In the genomic region with DNA sequence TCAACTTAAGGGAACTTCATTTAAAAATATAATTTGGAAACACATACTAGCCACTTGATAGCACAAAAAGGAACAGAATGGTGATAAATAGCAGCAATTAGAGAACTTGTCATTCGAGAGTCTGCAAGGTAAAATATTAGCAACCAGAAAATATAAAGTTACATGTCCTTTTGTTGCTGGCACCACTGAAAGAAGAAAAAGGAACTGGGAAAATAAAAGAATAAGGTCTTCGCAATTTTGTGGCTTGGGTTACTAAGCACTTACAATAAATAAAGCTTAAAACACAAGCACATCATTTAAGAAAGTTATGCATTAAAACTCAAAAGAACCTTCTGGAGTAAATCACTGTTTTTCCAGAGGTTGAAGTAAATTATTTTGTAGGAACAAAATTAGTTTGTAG, we compare ENCODE assay signal across 32 cellular contexts.
"Had no signal": no experiment of that assay in that cellular context is flagged by ENCODE, and none has a peak within 500 bp of the region (broad histone marks: within the 10 kb centered on the region; RNA-seq: fewer than 3 reads in every experiment).

No MANE protein-coding gene starts in this region.

- FAIRE-seq: keratinocyte, pancreas, urothelium cell line had no signal

- H3K36me3 Mint-ChIP-seq: naive B cell; natural killer cell treated with Interleukin-12 subunit alpha and Interleukin-12 subunit beta and Interleukin-15 and Interleukin-18, amount 100 ng/mL, for 72 hours; stimulated activated effector memory CD8-positive, alpha-beta T cell treated with anti-CD3 and anti-CD28 coated beads, Interleukin-12 subunit alpha, Interleukin-12 subunit beta, amount 100 ng/mL, for 72 hours had no signal

- ATAC-seq: left cardiac atrium; left lung; lower lobe of right lung; natural killer cell treated with Interleukin-12 subunit alpha and Interleukin-12 subunit beta and Interleukin-15 and Interleukin-18, amount 100 ng/mL, for 72 hours; pancreas; right cardiac atrium; sciatic nerve; stimulated activated effector memory CD8-positive, alpha-beta T cell treated with anti-CD3 and anti-CD28 coated beads, Interleukin-12 subunit alpha, Interleukin-12 subunit beta, amount 100 ng/mL, for 72 hours; upper lobe of right lung had no signal

- H3K27me3 Mint-ChIP-seq: naive B cell; natural killer cell treated with Interleukin-12 subunit alpha and Interleukin-12 subunit beta and Interleukin-15 and Interleukin-18, amount 100 ng/mL, for 72 hours; stimulated activated naive CD8-positive, alpha-beta T cell treated with anti-CD3 and anti-CD28 coated beads, Interleukin-15, Interleukin-2, amounts not matched to agents 100 ng/mL and 50 ng/mL, for 24 hours had no signal

- DNase-seq: hippocampal formation; kidney glomerular epithelial cell; left cardiac atrium; left lung; lower lobe of right lung; mammary epithelial cell; mesenchymal stem cell; naive B cell; nucleus accumbens; pancreas; posterior cingulate gyrus; retina; right cardiac atrium; stimulated activated CD4-positive, alpha-beta T cell treated with anti-CD3 and anti-CD28 coated beads, Interleukin-12 subunit alpha, Interleukin-12 subunit beta, amount 100 ng/mL, for 4 hours; stimulated activated CD4-positive, alpha-beta T cell treated with anti-CD3 and anti-CD28 coated beads, Interleukin-15, amount 100 ng/mL, for 24 hours; stimulated activated CD4-positive, alpha-beta T cell treated with anti-CD3 and anti-CD28 coated beads, Interleukin-2, amount 100 ng/mL, for 24 hours; stimulated activated CD4-positive, alpha-beta T cell treated with anti-CD3 and anti-CD28 coated beads, Interleukin-4, amount 100 ng/mL, for 1 hour; stimulated activated naive CD4-positive, alpha-beta T cell; tibial artery; trophoblast cell; upper lobe of right lung had no signal

- H3K27ac Mint-ChIP-seq: naive B cell; natural killer cell treated with Interleukin-12 subunit alpha and Interleukin-12 subunit beta and Interleukin-15 and Interleukin-18, amount 100 ng/mL, for 72 hours; stimulated activated effector memory CD8-positive, alpha-beta T cell treated with anti-CD3 and anti-CD28 coated beads, Interleukin-12 subunit alpha, Interleukin-12 subunit beta, amount 100 ng/mL, for 72 hours; stimulated activated naive CD8-positive, alpha-beta T cell treated with anti-CD3 and anti-CD28 coated beads, Interleukin-15, Interleukin-2, amounts not matched to agents 100 ng/mL and 50 ng/mL, for 24 hours had no signal

- H3K4me1 Mint-ChIP-seq: naive B cell; neural crest cell; stimulated activated effector memory CD8-positive, alpha-beta T cell treated with anti-CD3 and anti-CD28 coated beads, Interleukin-12 subunit alpha, Interleukin-12 subunit beta, amount 100 ng/mL, for 72 hours had no signal

- H3K4me3 ChIP-seq: left lung, lower lobe of right lung, pancreas, prostate gland, skin epidermis, suprapubic skin, thoracic aorta, tibial artery, upper lobe of right lung had no signal

- H3K4me3 Mint-ChIP-seq: naive B cell; natural killer cell treated with Interleukin-12 subunit alpha and Interleukin-12 subunit beta and Interleukin-15 and Interleukin-18, amount 100 ng/mL, for 72 hours; neural crest cell; stimulated activated effector memory CD8-positive, alpha-beta T cell treated with anti-CD3 and anti-CD28 coated beads, Interleukin-12 subunit alpha, Interleukin-12 subunit beta, amount 100 ng/mL, for 72 hours; stimulated activated naive CD8-positive, alpha-beta T cell treated with anti-CD3 and anti-CD28 coated beads, Interleukin-15, Interleukin-2, amounts not matched to agents 100 ng/mL and 50 ng/mL, for 24 hours had no signal
